Comparison of ENCODE assay signal across 17 cellular contexts in genomic region chr20:34743039-34743438, GRCh38. TPM values are rescaled to one million over a fixed set of nuclear protein-coding genes. Genes with fewer than 3 reads are reported as not detected.
DNase-seq lines count a peak whose midpoint lies in the region; ATAC-seq and TF ChIP-seq lines count a peak whose summit lies in the region.
"Had no signal": no experiment of that assay in that cellular context is flagged by ENCODE, and none has a peak within 500 bp of the region (broad histone marks: within the 10 kb centered on the region; RNA-seq: fewer than 3 reads in every experiment).

No MANE protein-coding gene starts in this region.

- ATAC-seq in activated naive CD8-positive, alpha-beta T cell treated with anti-CD3 and anti-CD28 coated beads, Interleukin-2, amount 10 ng/mL, durations not matched to agents 7 days and 5 days (ENCODE audit: low read depth): peak; percentile 30
- ATAC-seq in activated naive CD8-positive, alpha-beta T cell treated with anti-CD3 and anti-CD28 coated beads, Interleukin-2, amount 50 U/mL, for 24 hours: no peak
- no peak for ATAC-seq in central memory CD8-positive, alpha-beta T cell (replicated peaks; ENCODE audit: extremely low read depth, poor library complexity, severe bottlenecking)
- no peak for ATAC-seq in stimulated activated naive B cell treated with anti-CD40 and anti-IgM and Interleukin-4, amounts not matched to agents 10 μg/mL and 1 μg/mL and 100 μg/mL, for 72 hours (replicated peaks)
- ATAC-seq: GM12878 had no signal

- no peak for TF ChIP-seq POLR2A in esophagus muscularis mucosa (IDR thresholded peaks at IDR 0.05; ENCODE audit: low read depth)

- TF ChIP-seq CTCF in esophagus muscularis mucosa (IDR thresholded peaks at IDR 0.05): no peak

- no CpG with 5 or more reads among the region's 1 CpG for WGBS in esophagus muscularis mucosa

- H3K4me1 Mint-ChIP-seq in activated CD4-positive, alpha-beta T cell treated with anti-CD3 and anti-CD28 coated beads, Interleukin-2, amount 10 ng/mL, durations not matched to agents 7 days and 5 days: peaks cover 8% of the 10 kb centered on the region
- H3K4me1 Mint-ChIP-seq in activated naive CD8-positive, alpha-beta T cell treated with anti-CD3 and anti-CD28 coated beads, Interleukin-2, amount 10 ng/mL, durations not matched to agents 7 days and 5 days: peaks cover 5% of the 10 kb centered on the region
- peaks cover 2% of the 10 kb centered on the region for H3K4me1 Mint-ChIP-seq in activated naive CD8-positive, alpha-beta T cell treated with anti-CD3 and anti-CD28 coated beads, Interleukin-2, amount 50 U/mL, for 24 hours
- peaks cover 8% of the 10 kb centered on the region for H3K4me1 Mint-ChIP-seq in central memory CD8-positive, alpha-beta T cell
- H3K4me1 Mint-ChIP-seq in stimulated activated naive B cell treated with anti-CD40 and anti-IgM and Interleukin-4, amounts not matched to agents 10 μg/mL and 1 μg/mL and 100 μg/mL, for 72 hours: no peaks in the 10 kb centered on the region
- H3K4me1 Mint-ChIP-seq: B cell had no signal

- DNase-seq in activated CD4-positive, alpha-beta T cell treated with anti-CD3 and anti-CD28 coated beads, Interleukin-2, amount 10 ng/mL, durations not matched to agents 7 days and 5 days: no peak
- no peak for DNase-seq in activated CD4-positive, alpha-beta T cell treated with anti-CD3 and anti-CD28 coated beads, Interleukin-2, amount 50 U/mL, for 1 hour
- peak; percentile 40 for DNase-seq in activated naive CD8-positive, alpha-beta T cell treated with anti-CD3 and anti-CD28 coated beads, Interleukin-2, amount 10 ng/mL, durations not matched to agents 7 days and 5 days
- no peak for DNase-seq in activated naive CD8-positive, alpha-beta T cell treated with anti-CD3 and anti-CD28 coated beads, Interleukin-2, amount 50 U/mL, for 24 hours
- DNase-seq in central memory CD8-positive, alpha-beta T cell (ENCODE audit: low spot score in 2 of 2): no peak
- no peak for DNase-seq in stimulated activated naive B cell treated with anti-CD40 and anti-IgM and Interleukin-4, amounts not matched to agents 10 μg/mL and 1 μg/mL and 100 μg/mL, for 72 hours
- no peak for DNase-seq in esophagus muscularis mucosa (ENCODE audit: extremely low spot score)
- DNase-seq: 8988T; ACHN; C1 segment of cervical spinal cord; Calu3; CD4-positive, alpha-beta T cell; DMS 273 treated with DMSO at 0.1 percent for 48 hours; HCEC 1CT; HFFc6 had no signal

- no peaks in the 10 kb centered on the region for H3K9me3 Mint-ChIP-seq in activated CD4-positive, alpha-beta T cell treated with anti-CD3 and anti-CD28 coated beads, Interleukin-2, amount 10 ng/mL, durations not matched to agents 7 days and 5 days
- no peaks in the 10 kb centered on the region for H3K9me3 Mint-ChIP-seq in activated naive CD8-positive, alpha-beta T cell treated with anti-CD3 and anti-CD28 coated beads, Interleukin-2, amount 10 ng/mL, durations not matched to agents 7 days and 5 days
- no peaks in the 10 kb centered on the region for H3K9me3 Mint-ChIP-seq in activated naive CD8-positive, alpha-beta T cell treated with anti-CD3 and anti-CD28 coated beads, Interleukin-2, amount 50 U/mL, for 24 hours
- no peaks in the 10 kb centered on the region for H3K9me3 Mint-ChIP-seq in central memory CD8-positive, alpha-beta T cell
- no peaks in the 10 kb centered on the region for H3K9me3 Mint-ChIP-seq in stimulated activated naive B cell treated with anti-CD40 and anti-IgM and Interleukin-4, amounts not matched to agents 10 μg/mL and 1 μg/mL and 100 μg/mL, for 72 hours
- H3K9me3 Mint-ChIP-seq: CD4-positive, alpha-beta T cell; HFFc6 had no signal

- peaks cover 44% of the 10 kb centered on the region for H3K36me3 Mint-ChIP-seq in activated CD4-positive, alpha-beta T cell treated with anti-CD3 and anti-CD28 coated beads, Interleukin-2, amount 10 ng/mL, durations not matched to agents 7 days and 5 days (ENCODE audit: low read depth)
- peaks cover 17% of the 10 kb centered on the region for H3K36me3 Mint-ChIP-seq in activated naive CD8-positive, alpha-beta T cell treated with anti-CD3 and anti-CD28 coated beads, Interleukin-2, amount 10 ng/mL, durations not matched to agents 7 days and 5 days
- H3K36me3 Mint-ChIP-seq in activated naive CD8-positive, alpha-beta T cell treated with anti-CD3 and anti-CD28 coated beads, Interleukin-2, amount 50 U/mL, for 24 hours (ENCODE audit: low read depth): peaks cover 9% of the 10 kb centered on the region
- H3K36me3 Mint-ChIP-seq in central memory CD8-positive, alpha-beta T cell (ENCODE audit: insufficient read depth): peaks cover 30% of the 10 kb centered on the region
- peaks cover 27 to 35% of the 10 kb centered on the region in 2 donors for H3K36me3 Mint-ChIP-seq in stimulated activated naive B cell treated with anti-CD40 and anti-IgM and Interleukin-4, amounts not matched to agents 10 μg/mL and 1 μg/mL and 100 μg/mL, for 72 hours

- H3K9me3 ChIP-seq in esophagus muscularis mucosa: no peaks in the 10 kb centered on the region

- no peaks in the 10 kb centered on the region for H3K27me3 Mint-ChIP-seq in activated CD4-positive, alpha-beta T cell treated with anti-CD3 and anti-CD28 coated beads, Interleukin-2, amount 10 ng/mL, durations not matched to agents 7 days and 5 days
- H3K27me3 Mint-ChIP-seq in activated naive CD8-positive, alpha-beta T cell treated with anti-CD3 and anti-CD28 coated beads, Interleukin-2, amount 10 ng/mL, durations not matched to agents 7 days and 5 days: no peaks in the 10 kb centered on the region
- no peaks in the 10 kb centered on the region for H3K27me3 Mint-ChIP-seq in activated naive CD8-positive, alpha-beta T cell treated with anti-CD3 and anti-CD28 coated beads, Interleukin-2, amount 50 U/mL, for 24 hours
- no peaks in the 10 kb centered on the region for H3K27me3 Mint-ChIP-seq in central memory CD8-positive, alpha-beta T cell
- no peaks in the 10 kb centered on the region for H3K27me3 Mint-ChIP-seq in stimulated activated naive B cell treated with anti-CD40 and anti-IgM and Interleukin-4, amounts not matched to agents 10 μg/mL and 1 μg/mL and 100 μg/mL, for 72 hours
- H3K27me3 Mint-ChIP-seq: B cell; CD4-positive, alpha-beta T cell had no signal

- H3K27ac ChIP-seq in esophagus muscularis mucosa (replicated peaks in 1 of 4): no peak overlapping the region

- no peaks in the 10 kb centered on the region for H3K27me3 ChIP-seq in esophagus muscularis mucosa

- H3K27ac Mint-ChIP-seq in activated CD4-positive, alpha-beta T cell treated with anti-CD3 and anti-CD28 coated beads, Interleukin-2, amount 10 ng/mL, durations not matched to agents 7 days and 5 days: peak overlapping the region; percentile 41
- no peak overlapping the region for H3K27ac Mint-ChIP-seq in activated naive CD8-positive, alpha-beta T cell treated with anti-CD3 and anti-CD28 coated beads, Interleukin-2, amount 10 ng/mL, durations not matched to agents 7 days and 5 days
- H3K27ac Mint-ChIP-seq in activated naive CD8-positive, alpha-beta T cell treated with anti-CD3 and anti-CD28 coated beads, Interleukin-2, amount 50 U/mL, for 24 hours: no peak overlapping the region
- peak overlapping the region; percentile 69 for H3K27ac Mint-ChIP-seq in central memory CD8-positive, alpha-beta T cell (ENCODE audit: low read depth)
- peak overlapping the region; percentile 37 for H3K27ac Mint-ChIP-seq in stimulated activated naive B cell treated with anti-CD40 and anti-IgM and Interleukin-4, amounts not matched to agents 10 μg/mL and 1 μg/mL and 100 μg/mL, for 72 hours
- H3K27ac Mint-ChIP-seq: B cell; CD4-positive, alpha-beta T cell; HFFc6 had no signal

- POLR2A ChIA-PET in activated CD4-positive, alpha-beta T cell treated with anti-CD3 and anti-CD28 coated beads, Interleukin-2, amount 10 ng/mL, durations not matched to agents 7 days and 5 days (lab: Charles Lee): no interaction called here
- POLR2A ChIA-PET in activated naive CD8-positive, alpha-beta T cell treated with anti-CD3 and anti-CD28 coated beads, Interleukin-2, amount 10 ng/mL, durations not matched to agents 7 days and 5 days (lab: Charles Lee): no interaction called here

- no peak overlapping the region for H3K4me3 ChIP-seq in esophagus muscularis mucosa
- H3K4me3 ChIP-seq: GM12878 had no signal

- no peak for TF ChIP-seq EP300 in esophagus muscularis mucosa (IDR thresholded peaks at IDR 0.05)

- no peak overlapping the region for H3K4me3 Mint-ChIP-seq in activated CD4-positive, alpha-beta T cell treated with anti-CD3 and anti-CD28 coated beads, Interleukin-2, amount 10 ng/mL, durations not matched to agents 7 days and 5 days
- no peak overlapping the region for H3K4me3 Mint-ChIP-seq in activated naive CD8-positive, alpha-beta T cell treated with anti-CD3 and anti-CD28 coated beads, Interleukin-2, amount 10 ng/mL, durations not matched to agents 7 days and 5 days
- no peak overlapping the region for H3K4me3 Mint-ChIP-seq in activated naive CD8-positive, alpha-beta T cell treated with anti-CD3 and anti-CD28 coated beads, Interleukin-2, amount 50 U/mL, for 24 hours
- H3K4me3 Mint-ChIP-seq in central memory CD8-positive, alpha-beta T cell: no peak overlapping the region
- no peak overlapping the region for H3K4me3 Mint-ChIP-seq in stimulated activated naive B cell treated with anti-CD40 and anti-IgM and Interleukin-4, amounts not matched to agents 10 μg/mL and 1 μg/mL and 100 μg/mL, for 72 hours
- H3K4me3 Mint-ChIP-seq: B cell; CD4-positive, alpha-beta T cell; HFFc6 had no signal

- CTCF ChIA-PET in activated CD4-positive, alpha-beta T cell treated with anti-CD3 and anti-CD28 coated beads, Interleukin-2, amount 10 ng/mL, durations not matched to agents 7 days and 5 days (lab: Charles Lee): no interaction called here

- no peaks in the 10 kb centered on the region for H3K4me1 ChIP-seq in esophagus muscularis mucosa

- H3K36me3 ChIP-seq in esophagus muscularis mucosa: peaks cover 26 to 83% (median 75%) of the 10 kb centered on the region in 4 donors

- intact Hi-C loops in esophagus muscularis mucosa (cut with DNase I): no loop called here

RNA-seq across cellular contexts. Expression of gene TP53INP2, which starts 38.9 kb away (rescaled TPM):
- 1 to 10 TPM; 1.3 to 2.6 TPM for total RNA-seq in activated CD4-positive, alpha-beta T cell treated with anti-CD3 and anti-CD28 coated beads, Interleukin-2, amount 10 ng/mL, durations not matched to agents 7 days and 5 days
- 1 to 10 TPM; 2.1 TPM for total RNA-seq in activated naive CD8-positive, alpha-beta T cell treated with anti-CD3 and anti-CD28 coated beads, Interleukin-2, amount 10 ng/mL, durations not matched to agents 7 days and 5 days
- total RNA-seq in esophagus muscularis mucosa: 10 to 100 TPM; 37.1 to 73.1 (median 62.5) TPM

Comparison
In these comparisons a context has a peak if more than half of its experiments do, and no peak if none do; other contexts are left out.
1. H3K27ac Mint-ChIP-seq: peak in activated CD4-positive, alpha-beta T cell treated with anti-CD3 and anti-CD28 coated beads, Interleukin-2, amount 10 ng/mL, durations not matched to agents 7 days and 5 days (single experiment), central memory CD8-positive, alpha-beta T cell (single experiment) and stimulated activated naive B cell treated with anti-CD40 and anti-IgM and Interleukin-4, amounts not matched to agents 10 μg/mL and 1 μg/mL and 100 μg/mL, for 72 hours (single experiment); none in activated naive CD8-positive, alpha-beta T cell treated with anti-CD3 and anti-CD28 coated beads, Interleukin-2, amount 10 ng/mL, durations not matched to agents 7 days and 5 days (single experiment) and activated naive CD8-positive, alpha-beta T cell treated with anti-CD3 and anti-CD28 coated beads, Interleukin-2, amount 50 U/mL, for 24 hours (single experiment).
2. RNA of gene TP53INP2, which starts 38.9 kb away (total RNA-seq): 37.1 to 73.1 TPM in esophagus muscularis mucosa; 1.3 to 2.6 TPM in activated CD4-positive, alpha-beta T cell treated with anti-CD3 and anti-CD28 coated beads, Interleukin-2, amount 10 ng/mL, durations not matched to agents 7 days and 5 days and 2.1 TPM in activated naive CD8-positive, alpha-beta T cell treated with anti-CD3 and anti-CD28 coated beads, Interleukin-2, amount 10 ng/mL, durations not matched to agents 7 days and 5 days; every median in the first group is over 10 times any median in the second.